ENCODE assay signal across 10 cellular contexts in genomic region chr2:55490554-55490953, GRCh38. TPM values are rescaled to one million over a fixed set of nuclear protein-coding genes. Genes with fewer than 3 reads are reported as not detected.
DNase-seq lines count a peak whose midpoint lies in the region; ATAC-seq and TF ChIP-seq lines count a peak whose summit lies in the region.
"Had no signal": no experiment of that assay in that cellular context is flagged by ENCODE, and none has a peak within 500 bp of the region (broad histone marks: within the 10 kb centered on the region; RNA-seq: fewer than 3 reads in every experiment).

No MANE protein-coding gene starts in this region.

- no peaks in the 10 kb centered on the region for H3K9me3 Mint-ChIP-seq in endodermal cell
- H3K9me3 Mint-ChIP-seq in chondrocyte (ENCODE audit: low read depth), result no peaks in the 10 kb centered on the region
- H3K9me3 Mint-ChIP-seq: activated naive CD4-positive, alpha-beta T cell treated with anti-CD3 and anti-CD28 coated beads, Interleukin-2, amount 10 ng/mL, durations not matched to agents 7 days and 5 days had no signal

- no peak overlapping the region for H3K27ac ChIP-seq in endodermal cell (ENCODE audit: low read depth, low read length)
- H3K27ac ChIP-seq: lower lobe of right lung had no signal

- H3K36me3 Mint-ChIP-seq in endodermal cell (ENCODE audit: low read depth) (no peaks in the 10 kb centered on the region), chondrocyte (ENCODE audit: low read depth) (no peaks in the 10 kb centered on the region)
- H3K36me3 Mint-ChIP-seq: activated naive CD4-positive, alpha-beta T cell treated with anti-CD3 and anti-CD28 coated beads, Interleukin-2, amount 10 ng/mL, durations not matched to agents 7 days and 5 days had no signal

- DNase-seq in DMS 273 treated with DMSO at 0.1 percent for 48 hours (lab: John Stamatoyannopoulos, UW) (peak; percentile 92), NCI-H2029 (lab: John Stamatoyannopoulos, UW) (peak; percentile 15), endodermal cell (peak; percentile 69), medulla oblongata (ENCODE audit: extremely low spot score) (peak; percentile 52), SKM-1 treated with dmso at 0.1 percent for 144 hours (lab: John Stamatoyannopoulos, UW; ENCODE audit: unreplicated experiment) (no peak), chondrocyte (ENCODE audit: low spot score) (no peak)
- DNase-seq: activated naive CD4-positive, alpha-beta T cell treated with anti-CD3 and anti-CD28 coated beads, Interleukin-2, amount 10 ng/mL, durations not matched to agents 7 days and 5 days; lower lobe of right lung had no signal

- no peaks in the 10 kb centered on the region for H3K9me3 ChIP-seq in endodermal cell (ENCODE audit: control insufficient read depth, low read length)
- H3K9me3 ChIP-seq: lower lobe of right lung had no signal

- no peaks in the 10 kb centered on the region for H3K27me3 ChIP-seq in endodermal cell (ENCODE audit: control insufficient read depth, insufficient read depth, low read length, poor library complexity, severe bottlenecking)

- no peaks in the 10 kb centered on the region for H3K36me3 ChIP-seq in endodermal cell (ENCODE audit: control insufficient read depth, insufficient read depth, low read length)
- H3K36me3 ChIP-seq: lower lobe of right lung had no signal

- H3K4me3 ChIP-seq in endodermal cell (ENCODE audit: low read length), result no peak overlapping the region
- H3K4me3 ChIP-seq: lower lobe of right lung had no signal

- no peaks in the 10 kb centered on the region for H3K4me1 ChIP-seq in endodermal cell (ENCODE audit: control insufficient read depth, insufficient read depth, low read length)
- H3K4me1 ChIP-seq: lower lobe of right lung had no signal

- WGBS in endodermal cell (ENCODE audit: insufficient coverage in 1 of 2, insufficient read length in 1 of 2), 2 experiments, result 98 to 100% methylated on average over 1 to 2 of the region's 2 CpGs

- H3K27ac Mint-ChIP-seq in endodermal cell (no peak overlapping the region), chondrocyte (ENCODE audit: unreplicated experiment) (no peak overlapping the region)
- H3K27ac Mint-ChIP-seq: activated naive CD4-positive, alpha-beta T cell treated with anti-CD3 and anti-CD28 coated beads, Interleukin-2, amount 10 ng/mL, durations not matched to agents 7 days and 5 days had no signal

- TF ChIP-seq CTCF in endodermal cell (conservative IDR thresholded peaks at IDR 0.05) (no peak), chondrocyte (IDR thresholded peaks at IDR 0.05) (no peak)

- ATAC-seq in GM19324 (IDR thresholded peaks at IDR 0.05; ENCODE audit: low FRiP score, unreplicated experiment), result no peak
- no peak for ATAC-seq in HG02970 (IDR thresholded peaks at IDR 0.05; ENCODE audit: low FRiP score, unreplicated experiment)
- ATAC-seq: lower lobe of right lung had no signal

- H3K4me1 Mint-ChIP-seq in endodermal cell, result no peaks in the 10 kb centered on the region
- peaks cover 24% of the 10 kb centered on the region for H3K4me1 Mint-ChIP-seq in chondrocyte (ENCODE audit: low read depth)
- H3K4me1 Mint-ChIP-seq: activated naive CD4-positive, alpha-beta T cell treated with anti-CD3 and anti-CD28 coated beads, Interleukin-2, amount 10 ng/mL, durations not matched to agents 7 days and 5 days had no signal

- H3K27me3 Mint-ChIP-seq in endodermal cell (ENCODE audit: insufficient read depth) (no peaks in the 10 kb centered on the region), chondrocyte (ENCODE audit: low read depth) (no peaks in the 10 kb centered on the region)

- H3K4me3 Mint-ChIP-seq in endodermal cell, result no peak overlapping the region
- H3K4me3 Mint-ChIP-seq in chondrocyte (ENCODE audit: unreplicated experiment), result no peak overlapping the region
- H3K4me3 Mint-ChIP-seq: activated naive CD4-positive, alpha-beta T cell treated with anti-CD3 and anti-CD28 coated beads, Interleukin-2, amount 10 ng/mL, durations not matched to agents 7 days and 5 days had no signal

- no peak overlapping the region for H3K9ac ChIP-seq in endodermal cell (ENCODE audit: extremely low read depth, low read length, poor library complexity, severe bottlenecking)

RNA-seq across cellular contexts. Expression of gene CFAP36, which starts 29.0 kb away (rescaled TPM):
- 10 to 100 TPM; 35.7 to 50.1 TPM for total RNA-seq in endodermal cell
- 46.7 TPM for polyA plus RNA-seq in endodermal cell (2013, experiment 1 of 2)
- 53.9 TPM for polyA plus RNA-seq in endodermal cell (2013, experiment 2 of 2)
- 25.2 to 35.1 TPM (median 26.6 TPM) in 3 replicates for total RNA-seq in chondrocyte

Comparison
In these comparisons a context has a peak if more than half of its experiments do, and no peak if none do; other contexts are left out.
1. DNase-seq: peak in DMS 273 treated with DMSO at 0.1 percent for 48 hours (single experiment), NCI-H2029 (single experiment), endodermal cell (single experiment) and medulla oblongata (single experiment); none in SKM-1 treated with dmso at 0.1 percent for 144 hours (single experiment) and chondrocyte (single experiment).